In the genomic region with DNA sequence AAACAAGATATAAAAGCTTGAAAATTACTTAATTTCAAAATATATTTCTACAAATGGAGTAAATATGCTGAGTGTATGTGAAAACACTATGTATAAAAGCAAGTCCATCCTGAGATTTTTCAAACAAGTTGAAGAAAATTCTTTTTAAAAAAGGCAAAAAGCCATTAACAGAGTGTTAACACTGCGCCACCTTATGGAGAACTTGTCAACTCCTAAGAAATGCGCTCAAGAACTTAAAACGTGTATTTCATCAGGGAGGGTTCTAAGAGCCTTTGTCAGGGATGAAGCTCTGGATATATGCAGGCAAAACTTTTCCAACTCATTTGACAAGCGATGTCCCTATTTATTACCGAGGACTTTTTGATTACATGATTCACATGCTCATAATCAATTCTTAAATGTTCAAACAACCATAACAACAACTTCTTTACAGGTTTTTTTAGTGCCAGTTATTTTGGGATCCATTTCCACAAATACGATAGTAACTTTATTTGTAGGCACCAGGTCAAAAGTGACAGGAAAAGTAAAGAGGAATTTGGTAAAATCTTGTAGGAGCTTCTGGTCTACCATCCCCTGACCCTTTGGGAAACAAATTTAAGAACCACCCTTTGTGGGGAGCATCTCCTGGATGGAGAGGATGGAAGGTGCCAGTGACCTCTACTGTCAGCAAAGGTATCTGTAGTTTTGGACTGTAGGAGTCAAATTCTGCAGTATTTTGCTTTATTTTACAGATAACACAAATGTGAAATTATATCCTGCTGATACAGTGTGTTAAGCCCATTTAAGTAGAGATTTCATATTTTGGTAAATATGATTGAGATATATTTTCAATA, we compare ENCODE assay signal across 7 cellular contexts. TPM values are rescaled to one million over a fixed set of nuclear protein-coding genes. Genes with fewer than 3 reads are reported as not detected.
DNase-seq lines count a peak whose midpoint lies in the region; ATAC-seq and TF ChIP-seq lines count a peak whose summit lies in the region.

No MANE protein-coding gene starts in this region.

- TF ChIP-seq RAD21 in Ishikawa (IDR thresholded peaks at IDR 0.05; ENCODE audit: low read depth) = peak; percentile 65

- POLR2A ChIA-PET in GM10248 (lab: Yijun Ruan, JAX) = no interaction called here

- no peak for TF ChIP-seq EP300 in Ishikawa (IDR thresholded peaks at IDR 0.05; ENCODE audit: borderline replicate concordance)

- H3K36me3 ChIP-seq in right lobe of liver = no peaks in the 10 kb centered on the region

- CTCF ChIA-PET in GM10248 (lab: Yijun Ruan, JAX) = interaction anchor here (1.0 to 5.6 kb wide), 9 partner anchors 8 to 310 kb away, joined by 3 to 56 read pairs (median 7); no protein-coding TSS in a partner anchor

- no peaks in the 10 kb centered on the region for H3K9me3 ChIP-seq in right lobe of liver

- no peaks in the 10 kb centered on the region for H3K4me1 ChIP-seq in right lobe of liver

- no peak for TF ChIP-seq POLR2A in right lobe of liver (IDR thresholded peaks at IDR 0.05)

- intact Hi-C loops in right lobe of liver (cut with DNase I) = no loop called here

- ATAC-seq in right lobe of liver (peak; percentile 48 to 69 (median 56)), HG02571 (IDR thresholded peaks at IDR 0.05; ENCODE audit: unreplicated experiment) (no peak)

- H3K4me3 ChIP-seq in WI38 (ENCODE audit: low read depth, low read length) (no peak overlapping the region), right lobe of liver (no peak overlapping the region)

- H3K27me3 ChIP-seq in right lobe of liver = no peaks in the 10 kb centered on the region

- no peak overlapping the region for H3K27ac ChIP-seq in right lobe of liver

- TF ChIP-seq CTCF in GM10248 (IDR thresholded peaks at IDR 0.05; ENCODE audit: control extremely low read depth, extremely low read depth, low read depth, missing control alignments) (peak; percentile 53), WI38 (IDR thresholded peaks at IDR 0.05; ENCODE audit: low read depth, low read length) (peak; percentile 42), right lobe of liver (IDR thresholded peaks at IDR 0.05) (peak; percentile 30 to 69 (median 50))

- DNase-seq in GM10248 (ENCODE audit: extremely low spot score) (peak; percentile 3), right lobe of liver (no peak), HuH-7.5 (ENCODE audit: low spot score) (no peak)
- DNase-seq in stimulated activated CD4-positive, alpha-beta T cell treated with anti-CD3 and anti-CD28 coated beads, Interleukin-1b, Interleukin-23, amount 100 ng/mL, for 48 hours = no peak

- 14% methylated on average over 6 of the region's 6 CpGs for WGBS in right lobe of liver (ENCODE audit: insufficient coverage, low coverage, low lambda C conversion rate, missing lambda C conversion rate)

TF ChIP-seq in Ishikawa, 13 proteins besides CTCF, POLR2A, EP300 and RAD21:
- TF ChIP-seq TCF12 (IDR thresholded peaks at IDR 0.05; ENCODE audit: low read depth) (no peak), TAF1 (IDR thresholded peaks at IDR 0.05; ENCODE audit: low read depth) (no peak), CREB1 (IDR thresholded peaks at IDR 0.05; ENCODE audit: low read depth) (no peak), EGR1 (IDR thresholded peaks at IDR 0.05) (no peak), ZBTB7A (IDR thresholded peaks at IDR 0.05; ENCODE audit: low read depth) (no peak), TEAD4 (IDR thresholded peaks at IDR 0.05) (no peak)
- TF ChIP-seq, protein P1, sequence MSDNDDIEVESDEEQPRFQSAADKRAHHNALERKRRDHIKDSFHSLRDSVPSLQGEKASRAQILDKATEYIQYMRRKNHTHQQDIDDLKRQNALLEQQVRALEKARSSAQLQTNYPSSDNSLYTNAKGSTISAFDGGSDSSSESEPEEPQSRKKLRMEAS (IDR thresholded peaks at IDR 0.05) = no peak
- TF ChIP-seq, protein P2, sequence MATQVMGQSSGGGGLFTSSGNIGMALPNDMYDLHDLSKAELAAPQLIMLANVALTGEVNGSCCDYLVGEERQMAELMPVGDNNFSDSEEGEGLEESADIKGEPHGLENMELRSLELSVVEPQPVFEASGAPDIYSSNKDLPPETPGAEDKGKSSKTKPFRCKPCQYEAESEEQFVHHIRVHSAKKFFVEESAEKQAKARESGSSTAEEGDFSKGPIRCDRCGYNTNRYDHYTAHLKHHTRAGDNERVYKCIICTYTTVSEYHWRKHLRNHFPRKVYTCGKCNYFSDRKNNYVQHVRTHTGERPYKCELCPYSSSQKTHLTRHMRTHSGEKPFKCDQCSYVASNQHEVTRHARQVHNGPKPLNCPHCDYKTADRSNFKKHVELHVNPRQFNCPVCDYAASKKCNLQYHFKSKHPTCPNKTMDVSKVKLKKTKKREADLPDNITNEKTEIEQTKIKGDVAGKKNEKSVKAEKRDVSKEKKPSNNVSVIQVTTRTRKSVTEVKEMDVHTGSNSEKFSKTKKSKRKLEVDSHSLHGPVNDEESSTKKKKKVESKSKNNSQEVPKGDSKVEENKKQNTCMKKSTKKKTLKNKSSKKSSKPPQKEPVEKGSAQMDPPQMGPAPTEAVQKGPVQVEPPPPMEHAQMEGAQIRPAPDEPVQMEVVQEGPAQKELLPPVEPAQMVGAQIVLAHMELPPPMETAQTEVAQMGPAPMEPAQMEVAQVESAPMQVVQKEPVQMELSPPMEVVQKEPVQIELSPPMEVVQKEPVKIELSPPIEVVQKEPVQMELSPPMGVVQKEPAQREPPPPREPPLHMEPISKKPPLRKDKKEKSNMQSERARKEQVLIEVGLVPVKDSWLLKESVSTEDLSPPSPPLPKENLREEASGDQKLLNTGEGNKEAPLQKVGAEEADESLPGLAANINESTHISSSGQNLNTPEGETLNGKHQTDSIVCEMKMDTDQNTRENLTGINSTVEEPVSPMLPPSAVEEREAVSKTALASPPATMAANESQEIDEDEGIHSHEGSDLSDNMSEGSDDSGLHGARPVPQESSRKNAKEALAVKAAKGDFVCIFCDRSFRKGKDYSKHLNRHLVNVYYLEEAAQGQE (IDR thresholded peaks at IDR 0.05; ENCODE audit: low read depth) = no peak

RNA-seq across cellular contexts. Expression of a gene that starts 23.2 kb away (rescaled TPM):
- total RNA-seq in right lobe of liver = not detected
